ENCODE assay signal across 8 cellular contexts in the genomic region with DNA sequence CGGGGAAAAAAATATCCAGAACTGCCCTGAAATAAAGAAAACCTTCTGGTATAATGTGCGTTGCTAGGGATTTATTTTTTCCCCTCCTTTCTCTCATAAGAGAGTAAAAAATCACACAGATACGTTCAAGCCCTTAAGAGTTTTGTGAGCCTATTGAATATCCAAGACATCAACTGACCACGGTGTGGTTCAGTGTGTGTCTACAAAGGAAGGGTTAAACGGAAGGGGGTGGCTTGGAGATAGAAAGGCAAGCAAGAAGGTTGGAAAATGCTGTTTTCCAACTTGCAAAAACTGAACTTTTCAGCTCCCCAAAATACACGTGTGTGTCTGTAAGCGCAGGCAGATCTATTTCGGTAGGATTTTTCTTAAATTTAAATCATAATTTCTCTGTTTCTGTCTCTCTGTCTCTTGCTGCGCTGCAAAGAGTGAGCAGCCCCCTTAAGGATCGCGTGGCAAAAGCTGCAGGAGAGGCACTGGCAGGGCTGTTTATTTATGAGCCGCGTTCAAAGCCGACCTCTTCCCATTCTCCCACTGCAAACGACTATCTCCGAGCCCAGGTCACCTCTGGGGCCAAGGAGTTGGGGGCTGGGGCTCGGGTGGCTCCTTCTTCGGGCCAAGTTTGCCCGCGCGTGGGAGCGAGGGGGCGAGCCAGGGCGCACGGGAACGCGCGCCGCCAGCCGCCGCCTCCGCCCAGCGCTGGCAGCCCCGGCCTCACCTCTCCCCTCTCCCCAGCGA. TPM values are rescaled to one million over a fixed set of nuclear protein-coding genes. Genes with fewer than 3 reads are reported as not detected.
A peak's percentile ranks its signal among the peaks of the same experiment; 100 is the strongest.
DNase-seq lines count a peak whose midpoint lies in the region; ATAC-seq and TF ChIP-seq lines count a peak whose summit lies in the region.

No MANE protein-coding gene starts in this region.

- H3K4me1 ChIP-seq in neuron (ENCODE audit: insufficient read depth, low read length) = peaks cover 15% of the 10 kb centered on the region

- no peaks in the 10 kb centered on the region for H3K9me3 ChIP-seq in neuron (ENCODE audit: low read length)

- no peaks in the 10 kb centered on the region for H3K36me3 Mint-ChIP-seq in chondrocyte (ENCODE audit: low read depth)

- peak overlapping the region; percentile 58 for H3K27ac Mint-ChIP-seq in chondrocyte (ENCODE audit: unreplicated experiment)

- H3K4me1 Mint-ChIP-seq in chondrocyte (ENCODE audit: low read depth) = peaks cover 51% of the 10 kb centered on the region

- TF ChIP-seq CTCF in chondrocyte (IDR thresholded peaks at IDR 0.05) = no peak

- DNase-seq in chondrocyte (ENCODE audit: low spot score) = no peak
- no peak for DNase-seq in epidermal melanocyte (ENCODE audit: insufficient read length, low spot score)
- DNase-seq in NCI-H146 (lab: John Stamatoyannopoulos, UW) = no peak

- peak overlapping the region; percentile 84 for H3K4me3 Mint-ChIP-seq in chondrocyte (ENCODE audit: unreplicated experiment)

- peaks cover 8% of the 10 kb centered on the region for H3K27me3 Mint-ChIP-seq in chondrocyte (ENCODE audit: low read depth)

- H3K36me3 ChIP-seq in neuron (ENCODE audit: insufficient read depth, low read length) = no peaks in the 10 kb centered on the region

- peak overlapping the region; percentile 98 for H3K4me3 ChIP-seq in neuron (ENCODE audit: low read length)

- H2AFZ ChIP-seq in neuron (ENCODE audit: low read depth, low read length) = peak overlapping the region; percentile 98

- no peaks in the 10 kb centered on the region for H3K9me3 Mint-ChIP-seq in chondrocyte (ENCODE audit: low read depth)

- no peaks in the 10 kb centered on the region for H3K27me3 ChIP-seq in neuron (ENCODE audit: insufficient read depth, low read length)

- ATAC-seq in GM18861 (IDR thresholded peaks at IDR 0.05; ENCODE audit: unreplicated experiment) (peak; percentile 9), HG03196 (IDR thresholded peaks at IDR 0.05; ENCODE audit: unreplicated experiment) (peak; percentile 13), GM18520 (IDR thresholded peaks at IDR 0.05; ENCODE audit: unreplicated experiment) (no peak), GM21825 (IDR thresholded peaks at IDR 0.05; ENCODE audit: unreplicated experiment) (no peak)

RNA-seq across cellular contexts. Expression of gene SLIT2, which starts 0.5 kb away (rescaled TPM):
- total RNA-seq in chondrocyte = 36.6 to 41.3 TPM (median 38.5 TPM) in 3 replicates

Comparison
In these comparisons a context has a peak if more than half of its experiments do, and no peak if none do; other contexts are left out.
1. ATAC-seq: peak in GM18861 (single experiment) and HG03196 (single experiment); none in GM18520 (single experiment) and GM21825 (single experiment).